ENCODE assay signal across 8 cellular contexts in the genomic region with DNA sequence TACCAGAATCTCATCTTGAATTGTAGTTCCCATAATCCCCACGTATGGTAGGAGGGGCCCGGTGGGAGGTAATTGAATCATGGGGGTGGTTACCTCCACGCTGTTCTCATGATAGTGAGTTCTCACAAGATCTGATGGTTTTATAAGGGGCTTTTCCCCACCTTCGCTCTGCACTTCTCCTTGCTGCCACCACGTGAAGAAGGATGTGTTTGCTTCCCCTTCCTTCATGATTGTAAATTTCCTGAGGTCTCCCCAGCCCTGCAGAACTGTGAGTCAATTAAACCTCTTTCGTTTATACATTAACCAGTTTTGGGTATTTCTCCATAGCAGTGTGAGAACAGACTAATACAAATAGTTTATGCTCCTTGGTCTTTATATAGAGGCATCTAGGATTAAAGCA. TPM values are rescaled to one million over a fixed set of nuclear protein-coding genes. Genes with fewer than 3 reads are reported as not detected.
DNase-seq lines count a peak whose midpoint lies in the region; ATAC-seq, FAIRE-seq and TF ChIP-seq lines count a peak whose summit lies in the region.
"Not testable (repeated sequence)": the region's sequence is repeated elsewhere in the genome, so short reads cannot be mapped to it uniquely, and the experiment has no call there.

No MANE protein-coding gene starts in this region.

- not testable (repeated sequence) for TF ChIP-seq EP300 in K562 (IDR thresholded peaks at IDR 0.05; ENCODE audit: low read length)

- peak overlapping the region; percentile 84 for H3K4me2 ChIP-seq in BLaER1
- H3K4me2 ChIP-seq in K562 (ENCODE audit: insufficient read depth, low read length), result not testable (repeated sequence)

- CTCF ChIA-PET in K562 (lab: Yijun Ruan, JAX; ENCODE audit: low intra/inter-chr PET ratio), result not testable (repeated sequence)

- FAIRE-seq in GM19239 (lab: Jason Lieb, UNC) (peak; percentile 89), RCC 7860 (lab: Jason Lieb, UNC) (peak; percentile 15)
- not testable (repeated sequence) for FAIRE-seq in K562 (lab: Jason Lieb, UNC)

- not testable (repeated sequence) for H3K27ac ChIP-seq in BLaER1; K562 (ENCODE audit: extremely low read depth, low read depth, low read length)

- H3K4me1 ChIP-seq in BLaER1 (peaks cover 92% of the 10 kb centered on the region), K562 (replicated peaks in 1 of 2; ENCODE audit: control insufficient read depth in 2 of 2, insufficient read depth in 2 of 2, low read length in 2 of 2) (peaks cover 12 to 14% of the 10 kb centered on the region in 2 experiments; a peak in 4 of 5 replicates)

- POLR2A ChIA-PET in K562 (lab: Yijun Ruan, JAX), result interaction anchor here (1.5 to 1.9 kb wide), 2 partner anchors 12 to 15 kb away, joined by 7 to 9 read pairs; a partner anchor contains a TSS

- TF ChIP-seq POLR2A in K562 (conservative IDR thresholded peaks at IDR 0.05), result not testable (repeated sequence)

- H3K9me3 Mint-ChIP-seq in activated T-helper 2 cell treated with anti-CD3 and anti-CD28 coated beads, Interferon-gamma antibody, Interleukin-2, Interleukin-4, amounts not matched to agents 10 μg/mL and 5 μg/mL and 100 μg/mL, durations not matched to agents 14 hours and 24 hours and 36 hours; nephron; stimulated activated naive B cell treated with anti-CD40 and anti-IgM and Interleukin-4, amounts not matched to agents 10 μg/mL and 1 μg/mL and 100 μg/mL, for 72 hours: not testable (repeated sequence)

- not testable (repeated sequence) for DNase-seq in GM19239 (ENCODE audit: insufficient read length, low spot score); activated T-helper 2 cell treated with anti-CD3 and anti-CD28 coated beads, Interferon-gamma antibody, Interleukin-2, Interleukin-4, amounts not matched to agents 10 μg/mL and 5 μg/mL and 100 μg/mL, durations not matched to agents 14 hours and 24 hours and 36 hours (ENCODE audit: low spot score); K562 (ENCODE audit: extremely low read depth in 1 of 4, low spot score in 3 of 4)
- DNase-seq in RCC 7860 (ENCODE audit: low spot score), result peak; percentile 24
- DNase-seq in activated CD4-positive, alpha-beta T cell treated with anti-CD3 and anti-CD28 coated beads for 48 hours, result peak; percentile 27
- DNase-seq in stimulated activated naive B cell treated with anti-CD40 and anti-IgM and Interleukin-4, amounts not matched to agents 10 μg/mL and 1 μg/mL and 100 μg/mL, for 72 hours, result peak; percentile 33

- H3K9me3 ChIP-seq in BLaER1; K562 (replicated peaks; ENCODE audit: control insufficient read depth, insufficient read depth, low read depth, low read length): not testable (repeated sequence)

- in situ Hi-C loops in K562 (cut with MboI), result not testable (repeated sequence)

- not testable (repeated sequence) for H3K27me3 ChIP-seq in BLaER1; K562 (ENCODE audit: control insufficient read depth in 2 of 2, insufficient read depth in 2 of 2, low read length in 2 of 2)

- 0 out of 2 replicates have a peak overlapping the region, but pooled peaks have one; percentile 12 for H2AFZ ChIP-seq in K562 (ENCODE audit: low read depth, low read length)

- H3K79me2 ChIP-seq in K562 (ENCODE audit: control insufficient read depth, insufficient read depth, low read length), result not testable (repeated sequence)

- not testable (repeated sequence) for TF ChIP-seq RAD21 in K562 (CRISPR knock-in tag; conservative IDR thresholded peaks at IDR 0.05 in 1 of 2, IDR thresholded peaks at IDR 0.05 in 1 of 2)

- not testable (repeated sequence) for ATAC-seq in K562; stimulated activated naive B cell treated with anti-CD40 and anti-IgM and Interleukin-4, amounts not matched to agents 10 μg/mL and 1 μg/mL and 100 μg/mL, for 72 hours (replicated peaks)

- H3K27ac Mint-ChIP-seq in activated T-helper 2 cell treated with anti-CD3 and anti-CD28 coated beads, Interferon-gamma antibody, Interleukin-2, Interleukin-4, amounts not matched to agents 10 μg/mL and 5 μg/mL and 100 μg/mL, durations not matched to agents 14 hours and 24 hours and 36 hours, result peak overlapping the region; percentile 64
- H3K27ac Mint-ChIP-seq in nephron, result peak overlapping the region; percentile 71 to 81 (median 72)
- H3K27ac Mint-ChIP-seq in stimulated activated naive B cell treated with anti-CD40 and anti-IgM and Interleukin-4, amounts not matched to agents 10 μg/mL and 1 μg/mL and 100 μg/mL, for 72 hours, result peak overlapping the region; percentile 11

- not testable (repeated sequence) for H3K4me3 ChIP-seq in BLaER1, K562

- not testable (repeated sequence) for H3K36me3 Mint-ChIP-seq in activated T-helper 2 cell treated with anti-CD3 and anti-CD28 coated beads, Interferon-gamma antibody, Interleukin-2, Interleukin-4, amounts not matched to agents 10 μg/mL and 5 μg/mL and 100 μg/mL, durations not matched to agents 14 hours and 24 hours and 36 hours (ENCODE audit: low read depth); nephron (ENCODE audit: low read depth); stimulated activated naive B cell treated with anti-CD40 and anti-IgM and Interleukin-4, amounts not matched to agents 10 μg/mL and 1 μg/mL and 100 μg/mL, for 72 hours

- H3K36me3 ChIP-seq in BLaER1; K562 (ENCODE audit: control insufficient read depth, insufficient read depth, low read length): not testable (repeated sequence)

- not testable (repeated sequence) for H4K20me1 ChIP-seq in BLaER1; K562 (replicated peaks; ENCODE audit: control insufficient read depth, insufficient read depth, low read length)

- not testable (repeated sequence) for H3K4me3 Mint-ChIP-seq in activated T-helper 2 cell treated with anti-CD3 and anti-CD28 coated beads, Interferon-gamma antibody, Interleukin-2, Interleukin-4, amounts not matched to agents 10 μg/mL and 5 μg/mL and 100 μg/mL, durations not matched to agents 14 hours and 24 hours and 36 hours (ENCODE audit: low read depth); nephron; stimulated activated naive B cell treated with anti-CD40 and anti-IgM and Interleukin-4, amounts not matched to agents 10 μg/mL and 1 μg/mL and 100 μg/mL, for 72 hours

- TF ChIP-seq CTCF in K562 (IDR thresholded peaks at IDR 0.05 in 2 of 3, conservative IDR thresholded peaks at IDR 0.05 in 1 of 3; ENCODE audit: insufficient read depth in 2 of 3, low read depth in 1 of 3, low read length in 3 of 3); nephron (IDR thresholded peaks at IDR 0.05; ENCODE audit: unreplicated experiment in 3 of 3): not testable (repeated sequence)

- H3K9me1 ChIP-seq in K562 (ENCODE audit: control insufficient read depth, insufficient read depth, low read length), result not testable (repeated sequence)

- 2% methylated on average over 6 of the region's 6 CpGs for WGBS in K562 (ENCODE audit: insufficient coverage, low coverage, missing lambda C conversion rate)

- not testable (repeated sequence) for BruUV-seq in K562 (replicated peaks; lab: Mats Ljungman, UMichigan)

- peaks cover 46% of the 10 kb centered on the region for H3K4me1 Mint-ChIP-seq in activated T-helper 2 cell treated with anti-CD3 and anti-CD28 coated beads, Interferon-gamma antibody, Interleukin-2, Interleukin-4, amounts not matched to agents 10 μg/mL and 5 μg/mL and 100 μg/mL, durations not matched to agents 14 hours and 24 hours and 36 hours (ENCODE audit: low read depth)
- peaks cover 21% of the 10 kb centered on the region for H3K4me1 Mint-ChIP-seq in nephron
- peaks cover 52 to 80% of the 10 kb centered on the region in 2 donors for H3K4me1 Mint-ChIP-seq in stimulated activated naive B cell treated with anti-CD40 and anti-IgM and Interleukin-4, amounts not matched to agents 10 μg/mL and 1 μg/mL and 100 μg/mL, for 72 hours

- not testable (repeated sequence) for H3K9ac ChIP-seq in BLaER1; K562 (ENCODE audit: insufficient read depth in 1 of 2, low read depth in 2 of 2, low read length in 2 of 2)

- intact Hi-C loops in activated T-helper 2 cell treated with anti-CD3 and anti-CD28 coated beads, Interferon-gamma antibody, Interleukin-2, Interleukin-4, amounts not matched to agents 10 μg/mL and 5 μg/mL and 100 μg/mL, durations not matched to agents 14 hours and 24 hours and 36 hours (cut with micrococcal nuclease), result loop anchor here (5.0 to 10.0 kb wide), 3 partner anchors 221 to 1108 kb away; a partner anchor contains a TSS
- intact Hi-C loops in K562 (cut with micrococcal nuclease), result not testable (repeated sequence)

- H3K27me3 Mint-ChIP-seq in activated T-helper 2 cell treated with anti-CD3 and anti-CD28 coated beads, Interferon-gamma antibody, Interleukin-2, Interleukin-4, amounts not matched to agents 10 μg/mL and 5 μg/mL and 100 μg/mL, durations not matched to agents 14 hours and 24 hours and 36 hours (ENCODE audit: low read depth); stimulated activated naive B cell treated with anti-CD40 and anti-IgM and Interleukin-4, amounts not matched to agents 10 μg/mL and 1 μg/mL and 100 μg/mL, for 72 hours: not testable (repeated sequence)
- H3K27me3 Mint-ChIP-seq in nephron (ENCODE audit: low read depth), result peaks cover 12% of the 10 kb centered on the region

RNA-seq across cellular contexts. Expression of a gene that starts 15.0 kb away (rescaled TPM):
- total RNA-seq in activated T-helper 2 cell treated with anti-CD3 and anti-CD28 coated beads, Interferon-gamma antibody, Interleukin-2, Interleukin-4, amounts not matched to agents 10 μg/mL and 5 μg/mL and 100 μg/mL, durations not matched to agents 14 hours and 24 hours and 36 hours, result 142 and 146 TPM in 2 replicates
- total RNA-seq in K562 (2011; cell fraction: chromatin; rRNA removed; ENCODE audit: low replicate concordance), result 44.6 and 76.9 TPM in 2 replicates
- total RNA-seq in K562 (2011; cell fraction: nucleolus; rRNA removed), result 57.0 and 61.5 TPM in 2 replicates
- 79.8 and 80.8 TPM in 2 replicates for total RNA-seq in K562 (2011; cell fraction: nucleoplasm; rRNA removed)
- total RNA-seq in K562 (2014; rRNA removed) (251 and 270 TPM in 2 replicates), K562 (2014; rRNA removed; fragmentation: Illumina TruSeq; extraction: Trizol) (314 and 340 TPM in 2 replicates), K562 (2015; rRNA removed; fragmentation: Illumina TruSeq; extraction: Trizol) (294 and 318 TPM in 2 replicates), K562 (2021) (193 and 215 TPM in 2 replicates)
- polyA plus RNA-seq in K562 (2011; rRNA removed) (290 and 349 TPM in 2 replicates), K562 (2014; fragmentation: Illumina TruSeq; extraction: Trizol) (522 and 779 TPM in 2 replicates), K562 (2014; fragmentation: Nextera tagmentation; extraction: Ambion mirVana) (1,000 to 10,000 TPM; 1,025 to 1,088 TPM), K562 (2014; rRNA removed) (422 and 674 TPM in 2 replicates)
- polyA plus RNA-seq in K562 (2011; cell fraction: cytosol; rRNA removed), result 437 and 618 TPM in 2 replicates
- 139 and 204 TPM in 2 replicates for polyA plus RNA-seq in K562 (2011; cell fraction: nucleus; rRNA removed)
- polyA plus RNA-seq in K562 (2012), result 207 and 217 TPM in 2 replicates
- polyA minus RNA-seq in K562 (2011; rRNA and poly(A)+ RNA removed), result 177 and 179 TPM in 2 replicates
- polyA minus RNA-seq in K562 (2011; cell fraction: cytosol; rRNA and poly(A)+ RNA removed), result 30.9 and 41.3 TPM in 2 replicates
- polyA minus RNA-seq in K562 (2011; cell fraction: nucleus; rRNA and poly(A)+ RNA removed), result 40.8 and 79.1 TPM in 2 replicates

RNA-seq across cellular contexts. Expression of a gene that starts 17.8 kb away (rescaled TPM):
- 41.3 and 44.3 TPM in 2 replicates for total RNA-seq in activated T-helper 2 cell treated with anti-CD3 and anti-CD28 coated beads, Interferon-gamma antibody, Interleukin-2, Interleukin-4, amounts not matched to agents 10 μg/mL and 5 μg/mL and 100 μg/mL, durations not matched to agents 14 hours and 24 hours and 36 hours
- 16.0 and 49.4 TPM in 2 replicates for total RNA-seq in K562 (2011; cell fraction: chromatin; rRNA removed; ENCODE audit: low replicate concordance)
- 9.3 and 9.6 TPM in 2 replicates for total RNA-seq in K562 (2011; cell fraction: nucleolus; rRNA removed)
- total RNA-seq in K562 (2011; cell fraction: nucleoplasm; rRNA removed), result 15.6 and 16.1 TPM in 2 replicates
- 51.8 and 65.7 TPM in 2 replicates for total RNA-seq in K562 (2014; rRNA removed)
- 53.4 and 71.6 TPM in 2 replicates for total RNA-seq in K562 (2014; rRNA removed; fragmentation: Illumina TruSeq; extraction: Trizol)
- 40.8 and 48.1 TPM in 2 replicates for total RNA-seq in K562 (2015; rRNA removed; fragmentation: Illumina TruSeq; extraction: Trizol)
- 38.4 and 43.6 TPM in 2 replicates for total RNA-seq in K562 (2021)
- 46.5 and 56.0 TPM in 2 replicates for polyA plus RNA-seq in K562 (2011; rRNA removed)
- polyA plus RNA-seq in K562 (2011; cell fraction: cytosol; rRNA removed), result 3.3 and 8.9 TPM in 2 replicates
- 11.0 and 21.7 TPM in 2 replicates for polyA plus RNA-seq in K562 (2011; cell fraction: nucleus; rRNA removed)
- polyA plus RNA-seq in K562 (2012), result 56.3 and 61.4 TPM in 2 replicates
- 52.4 and 57.4 TPM in 2 replicates for polyA plus RNA-seq in K562 (2014; fragmentation: Illumina TruSeq; extraction: Trizol)
- polyA plus RNA-seq in K562 (2014; fragmentation: Nextera tagmentation; extraction: Ambion mirVana), result 10 to 100 TPM; 42.1 to 54.8 TPM
- 50.4 and 56.9 TPM in 2 replicates for polyA plus RNA-seq in K562 (2014; rRNA removed)
- polyA minus RNA-seq in K562 (2011; rRNA and poly(A)+ RNA removed), result 37.2 and 44.6 TPM in 2 replicates
- polyA minus RNA-seq in K562 (2011; cell fraction: cytosol; rRNA and poly(A)+ RNA removed), result 7.4 and 9.8 TPM in 2 replicates
- 11.2 and 18.2 TPM in 2 replicates for polyA minus RNA-seq in K562 (2011; cell fraction: nucleus; rRNA and poly(A)+ RNA removed)

RNA-seq across cellular contexts. Expression of a gene that starts 36.8 kb away (rescaled TPM):
- 1.3 and 1.4 TPM in 2 replicates for total RNA-seq in activated T-helper 2 cell treated with anti-CD3 and anti-CD28 coated beads, Interferon-gamma antibody, Interleukin-2, Interleukin-4, amounts not matched to agents 10 μg/mL and 5 μg/mL and 100 μg/mL, durations not matched to agents 14 hours and 24 hours and 36 hours
- 3.4 and 10.9 TPM in 2 replicates for total RNA-seq in K562 (2011; cell fraction: chromatin; rRNA removed; ENCODE audit: low replicate concordance)
- total RNA-seq in K562 (2011; cell fraction: nucleolus; rRNA removed), result 2.3 and 4.1 TPM in 2 replicates
- total RNA-seq in K562 (2011; cell fraction: nucleoplasm; rRNA removed), result 4.4 and 6.7 TPM in 2 replicates
- total RNA-seq in K562 (2014; rRNA removed) (0.86 and 1.5 TPM in 2 replicates), K562 (2014; rRNA removed; fragmentation: Illumina TruSeq; extraction: Trizol) (2.9 and 3.2 TPM in 2 replicates), K562 (2015; rRNA removed; fragmentation: Illumina TruSeq; extraction: Trizol) (2.2 and 2.5 TPM in 2 replicates), K562 (2021) (1.7 and 1.9 TPM in 2 replicates)
- polyA plus RNA-seq in K562 (2011; rRNA removed) (7.0 and 7.2 TPM in 2 replicates), K562 (2014; fragmentation: Illumina TruSeq; extraction: Trizol) (1.3 and 1.8 TPM in 2 replicates), K562 (2014; fragmentation: Nextera tagmentation; extraction: Ambion mirVana) (1 to 10 TPM; 1.3 to 1.8 TPM), K562 (2014; rRNA removed) (1.4 and 1.6 TPM in 2 replicates)
- 0.98 and 2.7 TPM in 2 replicates for polyA plus RNA-seq in K562 (2011; cell fraction: cytosol; rRNA removed)
- polyA plus RNA-seq in K562 (2011; cell fraction: nucleus; rRNA removed), result 3.2 and 5.4 TPM in 2 replicates
- 1.7 and 3.3 TPM in 2 replicates for polyA plus RNA-seq in K562 (2012)
- polyA minus RNA-seq in K562 (2011; rRNA and poly(A)+ RNA removed), result 5.4 and 8.6 TPM in 2 replicates
- polyA minus RNA-seq in K562 (2011; cell fraction: cytosol; rRNA and poly(A)+ RNA removed), result 0.91 and 1.0 TPM in 2 replicates
- polyA minus RNA-seq in K562 (2011; cell fraction: nucleus; rRNA and poly(A)+ RNA removed), result 3.0 and 7.6 TPM in 2 replicates

Comparison
In these comparisons a context has a peak if more than half of its experiments do, and no peak if none do; other contexts are left out.
1. H3K27ac Mint-ChIP-seq: peak in every context shown above with its lines; median percentile 72 in nephron; 64 in activated T-helper 2 cell treated with anti-CD3 and anti-CD28 coated beads, Interferon-gamma antibody, Interleukin-2, Interleukin-4, amounts not matched to agents 10 μg/mL and 5 μg/mL and 100 μg/mL, durations not matched to agents 14 hours and 24 hours and 36 hours; 11 in stimulated activated naive B cell treated with anti-CD40 and anti-IgM and Interleukin-4, amounts not matched to agents 10 μg/mL and 1 μg/mL and 100 μg/mL, for 72 hours.